In the genomic region with DNA sequence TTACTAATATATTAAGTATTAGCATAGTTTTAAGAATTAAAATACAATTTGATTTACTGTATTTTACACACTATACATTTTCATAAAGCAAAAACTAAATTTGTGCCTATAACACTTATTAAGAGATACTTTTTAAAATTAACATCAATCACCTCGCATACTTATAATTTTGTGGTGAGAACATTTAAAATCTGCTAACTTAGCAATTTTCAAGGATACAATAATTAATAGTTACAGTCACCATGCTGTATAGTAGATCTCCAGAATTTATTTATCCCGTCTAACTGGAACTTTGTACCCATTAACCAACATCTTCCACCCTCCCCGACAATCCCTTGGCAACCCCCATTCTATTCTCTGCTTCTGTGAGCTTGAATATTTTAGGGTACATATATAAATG, we compare ENCODE assay signal across 2 cellular contexts.
TF ChIP-seq lines count a peak whose summit lies in the region.

No MANE protein-coding gene starts in this region.

TF ChIP-seq in HepG2, 621 proteins besides CTCF, POLR2A, EP300 and RAD21:
- TF ChIP-seq ZMYM4 (CRISPR knock-in tag; IDR thresholded peaks at IDR 0.05) (no peak), IKZF1 (IDR thresholded peaks at IDR 0.05) (no peak), MAFK (conservative IDR thresholded peaks at IDR 0.05 in 1 of 2, IDR thresholded peaks at IDR 0.05 in 1 of 2; ENCODE audit: low read length in 2 of 2) (peak; percentile 91 to 95), RELA (CRISPR knock-in tag; IDR thresholded peaks at IDR 0.05) (no peak), MAFF (IDR thresholded peaks at IDR 0.05; ENCODE audit: low read depth, low read length) (peak; percentile 91), AGO2 (optimal IDR thresholded peaks at IDR 0.05; ENCODE audit: low read depth, low read length) (peak; percentile 26), ZNF576 (CRISPR knock-in tag; IDR thresholded peaks at IDR 0.05) (no peak)

TF ChIP-seq in K562, 482 proteins besides CTCF, POLR2A, EP300 and RAD21:
- no peak for TF ChIP-seq ZNF695 (CRISPR knock-in tag; IDR thresholded peaks at IDR 0.05)
- peak; percentile 85 for TF ChIP-seq MAFG (tag; conservative IDR thresholded peaks at IDR 0.05)
- no peak for TF ChIP-seq HINFP (tag; conservative IDR thresholded peaks at IDR 0.05; ENCODE audit: low read depth)
- TF ChIP-seq, protein P1, sequence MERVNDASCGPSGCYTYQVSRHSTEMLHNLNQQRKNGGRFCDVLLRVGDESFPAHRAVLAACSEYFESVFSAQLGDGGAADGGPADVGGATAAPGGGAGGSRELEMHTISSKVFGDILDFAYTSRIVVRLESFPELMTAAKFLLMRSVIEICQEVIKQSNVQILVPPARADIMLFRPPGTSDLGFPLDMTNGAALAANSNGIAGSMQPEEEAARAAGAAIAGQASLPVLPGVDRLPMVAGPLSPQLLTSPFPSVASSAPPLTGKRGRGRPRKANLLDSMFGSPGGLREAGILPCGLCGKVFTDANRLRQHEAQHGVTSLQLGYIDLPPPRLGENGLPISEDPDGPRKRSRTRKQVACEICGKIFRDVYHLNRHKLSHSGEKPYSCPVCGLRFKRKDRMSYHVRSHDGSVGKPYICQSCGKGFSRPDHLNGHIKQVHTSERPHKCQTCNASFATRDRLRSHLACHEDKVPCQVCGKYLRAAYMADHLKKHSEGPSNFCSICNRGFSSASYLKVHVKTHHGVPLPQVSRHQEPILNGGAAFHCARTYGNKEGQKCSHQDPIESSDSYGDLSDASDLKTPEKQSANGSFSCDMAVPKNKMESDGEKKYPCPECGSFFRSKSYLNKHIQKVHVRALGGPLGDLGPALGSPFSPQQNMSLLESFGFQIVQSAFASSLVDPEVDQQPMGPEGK (CRISPR knock-in tag; IDR thresholded peaks at IDR 0.05; ENCODE audit: borderline replicate concordance): no peak
- peak; percentile 87 for TF ChIP-seq C11orf30 (IDR thresholded peaks at IDR 0.05; ENCODE audit: low read depth)
- TF ChIP-seq MAFK (IDR thresholded peaks at IDR 0.05; ENCODE audit: low read length): peak; percentile 90
- TF ChIP-seq AFF1 (IDR thresholded peaks at IDR 0.05; ENCODE audit: low read depth in 1 of 2, partially characterized antibody in 2 of 2): no peak
- TF ChIP-seq RB1 (IDR thresholded peaks at IDR 0.05; ENCODE audit: low read depth): no peak
- TF ChIP-seq MAFF (IDR thresholded peaks at IDR 0.05; ENCODE audit: low read length): peak; percentile 89
- peak; percentile 97 for TF ChIP-seq ZNF316 (IDR thresholded peaks at IDR 0.05)
